Comparison of ENCODE assay signal across 10 cellular contexts in genomic region chr17:7253082-7253481, GRCh38. TPM values are rescaled to one million over a fixed set of nuclear protein-coding genes. Genes with fewer than 3 reads are reported as not detected.
DNase-seq lines count a peak whose midpoint lies in the region; ATAC-seq, FAIRE-seq and TF ChIP-seq lines count a peak whose summit lies in the region.
"Had no signal": no experiment of that assay in that cellular context is flagged by ENCODE, and none has a peak within 500 bp of the region (broad histone marks: within the 10 kb centered on the region; RNA-seq: fewer than 3 reads in every experiment).

No MANE protein-coding gene starts in this region.

- H3K4me2 ChIP-seq in SK-N-SH: peak overlapping the region; percentile 95

- peak overlapping the region; percentile 91 for H2AFZ ChIP-seq in SK-N-SH (ENCODE audit: low read depth)

- TF ChIP-seq EP300 in SK-N-SH (IDR thresholded peaks at IDR 0.05; ENCODE audit: borderline replicate concordance in 1 of 2, low read depth in 1 of 2, low read length in 1 of 2) (no peak), stomach (IDR thresholded peaks at IDR 0.05) (no peak)

- no peak for DNase-seq in SK-N-SH
- DNase-seq in stomach: no peak
- DNase-seq in frontal cortex (ENCODE audit: low spot score in 2 of 2): no peak
- no peak for DNase-seq in activated gamma-delta T cell treated with Interleukin-2 at 50 U/mL for 16 hours
- DNase-seq: 8988T had no signal

- H3K9ac ChIP-seq in SK-N-SH (peak overlapping the region; percentile 94), iPS-15b (ENCODE audit: low read depth, low read length) (peak overlapping the region; percentile 90)

- peak overlapping the region; percentile 100 for H3K27ac Mint-ChIP-seq in activated T-helper 17 cell treated with anti-CD3 and anti-CD28 coated beads, Interleukin-2, amount 50 U/mL, for 72 hours

- TF ChIP-seq CTCF in SK-N-SH (IDR thresholded peaks at IDR 0.05) (no peak), stomach (IDR thresholded peaks at IDR 0.05) (no peak)

- CTCF ChIA-PET in SK-N-SH (lab: Yijun Ruan, JAX): interaction anchor here (1.1 kb wide), 1 partner anchor 43 kb away, joined by 4 read pairs; no protein-coding TSS in a partner anchor

- H3K27ac ChIP-seq in SK-N-SH (ENCODE audit: low read depth in 2 of 2, low read length in 1 of 2) (peak overlapping the region; percentile 97 to 99; a peak in 3 of 4 replicates), stomach (peak overlapping the region in 4 of 5 donors; percentile 99 to 100 (median 99))

- intact Hi-C loops in stomach (cut with DNase I; ENCODE audit: low total_unique reads): no loop called here

- POLR2A ChIA-PET in SK-N-SH (lab: Yijun Ruan, JAX): no interaction called here

- H3K9me3 Mint-ChIP-seq in activated T-helper 17 cell treated with anti-CD3 and anti-CD28 coated beads, Interleukin-2, amount 50 U/mL, for 72 hours: no peaks in the 10 kb centered on the region

- no peak for FAIRE-seq in frontal cortex (lab: Jason Lieb, UNC)
- FAIRE-seq: TTC549 had no signal

- no peaks in the 10 kb centered on the region for H4K20me1 ChIP-seq in SK-N-SH (ENCODE audit: insufficient read depth)

- 46% methylated on average over 5 of the region's 5 CpGs for WGBS in SK-N-SH (ENCODE audit: low lambda C conversion rate)
- WGBS in stomach, 5 donors: 64 to 74% (median 73%) methylated on average over 5 of the region's 5 CpGs

- H3K27me3 Mint-ChIP-seq in activated T-helper 17 cell treated with anti-CD3 and anti-CD28 coated beads, Interleukin-2, amount 50 U/mL, for 72 hours: no peaks in the 10 kb centered on the region

- H3K79me2 ChIP-seq in SK-N-SH (ENCODE audit: insufficient read depth): peaks cover 50% of the 10 kb centered on the region

- H3K4me3 ChIP-seq in SK-N-SH (ENCODE audit: low read depth in 2 of 2, low read length in 1 of 2): peak overlapping the region; percentile 81 to 95
- H3K4me3 ChIP-seq in iPS-15b (ENCODE audit: low read depth, low read length): peak overlapping the region; percentile 92
- peak overlapping the region; percentile 65 to 98 (median 95) for H3K4me3 ChIP-seq in stomach

- ATAC-seq in SK-N-SH treated with all-trans-retinoic acid at 6 μM for 48 hours (no peak), GM18517 (IDR thresholded peaks at IDR 0.05; ENCODE audit: unreplicated experiment) (no peak)
- ATAC-seq in activated T-helper 17 cell treated with anti-CD3 and anti-CD28 coated beads, Interleukin-2, amount 50 U/mL, for 72 hours (replicated peaks): no peak

- no peaks in the 10 kb centered on the region for H3K27me3 ChIP-seq in SK-N-SH (ENCODE audit: insufficient read depth)
- H3K27me3 ChIP-seq in iPS-15b (ENCODE audit: control insufficient read depth, insufficient read depth, low read length): no peaks in the 10 kb centered on the region
- H3K27me3 ChIP-seq in stomach: no peaks in the 10 kb centered on the region

- no peak for TF ChIP-seq POLR2A in stomach (IDR thresholded peaks at IDR 0.05)

- H3K4me3 Mint-ChIP-seq in activated T-helper 17 cell treated with anti-CD3 and anti-CD28 coated beads, Interleukin-2, amount 50 U/mL, for 72 hours: peak overlapping the region; percentile 93

- H3K9me2 ChIP-seq in SK-N-SH: no peaks in the 10 kb centered on the region

- H3K36me3 Mint-ChIP-seq in activated T-helper 17 cell treated with anti-CD3 and anti-CD28 coated beads, Interleukin-2, amount 50 U/mL, for 72 hours (ENCODE audit: low read depth): peaks cover 92% of the 10 kb centered on the region

- H3K36me3 ChIP-seq in SK-N-SH (replicated peaks in 1 of 2; ENCODE audit: control insufficient read depth in 1 of 2, insufficient read depth in 2 of 2, low read length in 1 of 2) (peaks cover 13 to 17% of the 10 kb centered on the region in 2 experiments), iPS-15b (ENCODE audit: control insufficient read depth, insufficient read depth, low read length) (peaks cover 8% of the 10 kb centered on the region), stomach (peaks cover 23 to 48% (median 43%) of the 10 kb centered on the region in 4 donors)

- peaks cover 19% of the 10 kb centered on the region for H3F3A ChIP-seq in SK-N-SH (replicated peaks; ENCODE audit: insufficient read depth)

- TF ChIP-seq RAD21 in SK-N-SH (IDR thresholded peaks at IDR 0.05; ENCODE audit: low read length): no peak

- H3K9me3 ChIP-seq in SK-N-SH (no peaks in the 10 kb centered on the region), iPS-15b (ENCODE audit: control insufficient read depth, insufficient read depth, low read length) (no peaks in the 10 kb centered on the region), stomach (no peaks in the 10 kb centered on the region)

- peaks cover 16% of the 10 kb centered on the region for H3K4me1 Mint-ChIP-seq in activated T-helper 17 cell treated with anti-CD3 and anti-CD28 coated beads, Interleukin-2, amount 50 U/mL, for 72 hours

- H3K4me1 ChIP-seq in SK-N-SH (ENCODE audit: control insufficient read depth in 1 of 2, insufficient read depth in 2 of 2, low read depth in 1 of 2, low read length in 1 of 2): peaks cover 9 to 23% of the 10 kb centered on the region in 2 experiments; a peak in 3 of 4 replicates
- H3K4me1 ChIP-seq in iPS-15b (ENCODE audit: control insufficient read depth, insufficient read depth, low read length): peaks cover 7% of the 10 kb centered on the region
- peaks cover 32 to 45% (median 39%) of the 10 kb centered on the region in 4 donors for H3K4me1 ChIP-seq in stomach

TF ChIP-seq in SK-N-SH, 30 proteins besides CTCF, POLR2A, EP300 and RAD21 (continues in another document):
- TF ChIP-seq NFIC (IDR thresholded peaks at IDR 0.05; ENCODE audit: borderline replicate concordance): no peak
- TF ChIP-seq TAF1 (IDR thresholded peaks at IDR 0.05; ENCODE audit: borderline replicate concordance, low read depth, low read length): no peak
- no peak for TF ChIP-seq MAX (IDR thresholded peaks at IDR 0.05; ENCODE audit: low read depth)
- no peak for TF ChIP-seq TEAD4 (IDR thresholded peaks at IDR 0.05; ENCODE audit: borderline replicate concordance, insufficient read depth)

TF ChIP-seq in SK-N-SH treated with all-trans-retinoic acid at 6 μM for 48 hours, 23 proteins besides CTCF, POLR2A, EP300 and RAD21 (continues in another document):
- TF ChIP-seq TCF4 (CRISPR knock-in tag; IDR thresholded peaks at IDR 0.05; ENCODE audit: borderline replicate concordance) (no peak), PPARA (CRISPR knock-in tag; IDR thresholded peaks at IDR 0.05; ENCODE audit: borderline replicate concordance) (no peak)

RNA-seq across cellular contexts. Expression of gene ELP5, which starts 1.1 kb away (rescaled TPM):
- 45.4 and 52.1 TPM in 2 replicates for polyA plus RNA-seq in SK-N-SH (2012; rRNA removed)
- polyA plus RNA-seq in SK-N-SH (2012; cell fraction: cytosol; rRNA removed): 38.4 and 41.3 TPM in 2 replicates
- 51.3 and 60.7 TPM in 2 replicates for polyA plus RNA-seq in SK-N-SH (2012; cell fraction: nucleus; rRNA removed)
- total RNA-seq in activated T-helper 17 cell treated with anti-CD3 and anti-CD28 coated beads, Interleukin-2, amount 50 U/mL, for 72 hours: 10 to 100 TPM; 43.7 to 72.0 TPM
- 10 to 100 TPM in 3 of 5 donors, 1 to 10 TPM in 1, not detected in 1; 8.4 to 19.5 (median 13.6) TPM for total RNA-seq in stomach
- polyA plus RNA-seq in stomach: 10 to 100 TPM; 24.4 to 45.2 (median 28.5) TPM
- total RNA-seq in frontal cortex: 26.9 TPM

RNA-seq across cellular contexts. Expression of gene CTDNEP1, which starts 1.5 kb away (rescaled TPM):
- polyA plus RNA-seq in SK-N-SH (2012; rRNA removed) (111 and 124 TPM in 2 replicates), stomach (10 to 100 TPM; 71.8 to 85.1 (median 75.9) TPM)
- polyA plus RNA-seq in SK-N-SH (2012; cell fraction: cytosol; rRNA removed): 81.9 and 124 TPM in 2 replicates
- 60.7 and 80.6 TPM in 2 replicates for polyA plus RNA-seq in SK-N-SH (2012; cell fraction: nucleus; rRNA removed)
- total RNA-seq in activated T-helper 17 cell treated with anti-CD3 and anti-CD28 coated beads, Interleukin-2, amount 50 U/mL, for 72 hours: 100 to 1,000 TPM; 152 to 209 TPM
- total RNA-seq in stomach (10 to 100 TPM; 23.9 to 82.8 (median 54.0) TPM), frontal cortex (18.8 TPM)

RNA-seq across cellular contexts. Expression of gene CLDN7, which starts 9.2 kb away (rescaled TPM):
- polyA plus RNA-seq in SK-N-SH (2012; rRNA removed): 2.9 and 5.0 TPM in 2 replicates
- polyA plus RNA-seq in SK-N-SH (2012; cell fraction: cytosol; rRNA removed): 2.5 and 3.8 TPM in 2 replicates
- 10.4 and 12.1 TPM in 2 replicates for polyA plus RNA-seq in SK-N-SH (2012; cell fraction: nucleus; rRNA removed)
- 1 to 10 TPM in 1 of 2 donors, under 1 TPM in 1; 0.52 to 1.0 TPM for total RNA-seq in activated T-helper 17 cell treated with anti-CD3 and anti-CD28 coated beads, Interleukin-2, amount 50 U/mL, for 72 hours
- total RNA-seq in stomach: 100 to 1,000 TPM in 1 of 5 donors, 10 to 100 TPM in 2, 1 to 10 TPM in 2; 1.8 to 829 (median 17.4) TPM
- 100 to 1,000 TPM in 1 of 3 donors, 1 to 10 TPM in 2; 3.1 to 114 (median 9.9) TPM for polyA plus RNA-seq in stomach
- 0.82 TPM for total RNA-seq in frontal cortex

RNA-seq across cellular contexts. Expression of gene GABARAP, which starts 10.8 kb away (rescaled TPM):
- polyA plus RNA-seq in SK-N-SH (2012; rRNA removed): 585 and 637 TPM in 2 replicates
- polyA plus RNA-seq in SK-N-SH (2012; cell fraction: cytosol; rRNA removed): 741 and 785 TPM in 2 replicates
- 215 and 225 TPM in 2 replicates for polyA plus RNA-seq in SK-N-SH (2012; cell fraction: nucleus; rRNA removed)
- 100 to 1,000 TPM; 190 to 239 TPM for total RNA-seq in activated T-helper 17 cell treated with anti-CD3 and anti-CD28 coated beads, Interleukin-2, amount 50 U/mL, for 72 hours
- 100 to 1,000 TPM; 111 to 419 (median 206) TPM for total RNA-seq in stomach
- polyA plus RNA-seq in stomach: 1,000 to 10,000 TPM in 1 of 3 donors, 100 to 1,000 TPM in 2; 773 to 1,252 (median 934) TPM
- 108 TPM for total RNA-seq in frontal cortex

RNA-seq across cellular contexts. Expression of gene PHF23, which starts 13.8 kb away (rescaled TPM):
- 53.3 and 58.5 TPM in 2 replicates for polyA plus RNA-seq in SK-N-SH (2012; rRNA removed)
- polyA plus RNA-seq in SK-N-SH (2012; cell fraction: cytosol; rRNA removed): 47.9 and 57.2 TPM in 2 replicates
- polyA plus RNA-seq in SK-N-SH (2012; cell fraction: nucleus; rRNA removed): 45.2 and 50.5 TPM in 2 replicates
- total RNA-seq in activated T-helper 17 cell treated with anti-CD3 and anti-CD28 coated beads, Interleukin-2, amount 50 U/mL, for 72 hours: 10 to 100 TPM; 43.5 to 52.3 TPM
- total RNA-seq in stomach: 10 to 100 TPM in 3 of 5 donors, 1 to 10 TPM in 2; 5.2 to 26.2 (median 14.0) TPM
- polyA plus RNA-seq in stomach: 10 to 100 TPM; 21.3 to 27.2 (median 21.5) TPM
- 34.6 TPM for total RNA-seq in frontal cortex
